In the genomic region with DNA sequence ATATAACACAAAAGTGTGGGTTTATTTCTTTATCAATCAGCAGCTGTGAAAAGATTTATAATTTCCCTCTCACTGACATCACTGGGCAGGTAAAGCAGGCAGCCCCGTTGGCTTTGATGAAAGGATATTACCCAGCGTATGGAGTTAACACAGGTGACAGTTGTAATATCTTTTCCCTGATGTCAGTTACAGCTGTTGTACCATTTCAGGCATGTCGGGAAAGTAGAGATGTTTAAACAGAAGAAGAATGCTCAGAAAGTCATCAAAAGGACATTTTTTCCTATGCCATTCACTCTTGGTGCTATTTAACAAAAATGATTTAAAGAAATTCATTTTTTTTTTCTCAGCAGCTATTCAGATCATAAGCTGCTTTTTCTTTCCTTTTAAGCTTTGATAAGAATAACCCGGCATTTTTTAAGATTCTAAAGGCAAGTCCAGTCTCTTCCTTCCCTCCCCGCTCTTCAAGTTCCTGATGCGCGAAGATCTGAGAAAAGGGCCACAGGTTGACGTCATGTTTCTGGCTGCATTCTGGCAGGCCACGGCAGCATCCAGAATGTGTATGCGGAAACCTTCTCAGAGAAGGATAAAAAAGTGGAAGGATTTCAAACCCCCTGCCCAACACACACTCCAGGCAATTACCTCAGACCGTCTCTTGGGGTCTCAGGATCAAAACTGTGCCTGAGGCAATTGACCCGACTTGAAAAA, we compare ENCODE assay signal across 28 cellular contexts. TPM values are rescaled to one million over a fixed set of nuclear protein-coding genes. Genes with fewer than 3 reads are reported as not detected.
A peak's percentile ranks its signal among the peaks of the same experiment; 100 is the strongest.
DNase-seq lines count a peak whose midpoint lies in the region; ATAC-seq and TF ChIP-seq lines count a peak whose summit lies in the region.
"Had no signal": no experiment of that assay in that cellular context is flagged by ENCODE, and none has a peak within 500 bp of the region (broad histone marks: within the 10 kb centered on the region; RNA-seq: fewer than 3 reads in every experiment).

No MANE protein-coding gene starts in this region.

- no peak overlapping the region for H3K27ac Mint-ChIP-seq in MCF 10A (ENCODE audit: low read depth, unreplicated experiment)
- H3K27ac Mint-ChIP-seq: activated B cell treated with CpG ODN at 0.5 μM for 24 hours; activated naive CD4-positive, alpha-beta T cell treated with anti-CD3 and anti-CD28 coated beads, Interleukin-2, amount 50 U/mL, for 72 hours had no signal

- H3K36me3 ChIP-seq in breast epithelium, result no peaks in the 10 kb centered on the region
- H3K36me3 ChIP-seq: BLaER1, colonic mucosa, lower lobe of right lung, upper lobe of right lung had no signal

- no peaks in the 10 kb centered on the region for H3K27me3 Mint-ChIP-seq in MCF 10A (ENCODE audit: insufficient read depth, unreplicated experiment)
- H3K27me3 Mint-ChIP-seq: activated B cell treated with CpG ODN at 0.5 μM for 24 hours; activated T-helper 17 cell treated with anti-CD3 and anti-CD28 coated beads, Interleukin-2, amount 50 U/mL, for 72 hours had no signal

- no peak for TF ChIP-seq POLR2A in breast epithelium (IDR thresholded peaks at IDR 0.05)

- POLR2A ChIA-PET in MCF 10A (lab: Yijun Ruan, JAX), result no interaction called here

- peaks cover 21% of the 10 kb centered on the region for H3K4me1 Mint-ChIP-seq in MCF 10A (ENCODE audit: insufficient read depth, unreplicated experiment)
- H3K4me1 Mint-ChIP-seq: activated B cell treated with CpG ODN at 0.5 μM for 24 hours had no signal

- peak overlapping the region; percentile 60 to 68 for H3K27ac ChIP-seq in breast epithelium
- H3K27ac ChIP-seq: BLaER1, colonic mucosa, lower lobe of right lung, upper lobe of right lung had no signal

- H3K4me1 ChIP-seq in breast epithelium, result no peaks in the 10 kb centered on the region
- H3K4me1 ChIP-seq: colonic mucosa, lower lobe of right lung, psoas muscle, upper lobe of right lung had no signal

- CTCF ChIA-PET in MCF 10A (lab: Yijun Ruan, JAX), result interaction anchor here (0.6 to 0.9 kb wide), 2 partner anchors 19 to 25 kb away, joined by 3 read pairs; no protein-coding TSS in a partner anchor

- no TSS peak for BruUV-seq in MCF 10A (replicated peaks; lab: Mats Ljungman, UMichigan)

- H3K4me3 ChIP-seq in breast epithelium (peak overlapping the region in 1 of 3 donors; percentile 35), cardiac fibroblast (replicated peaks in 1 of 2; ENCODE audit: low read depth in 2 of 2, low read length in 2 of 2) (no peak overlapping the region)
- H3K4me3 ChIP-seq: A549, BLaER1, colonic mucosa, lower lobe of right lung, psoas muscle, upper lobe of right lung had no signal

- TF ChIP-seq CTCF in breast epithelium (IDR thresholded peaks at IDR 0.05) (no peak), MCF 10A (IDR thresholded peaks at IDR 0.05; ENCODE audit: unreplicated experiment) (no peak), cardiac fibroblast (IDR thresholded peaks at IDR 0.05; ENCODE audit: low read depth, low read length) (no peak)

- DNase-seq in breast epithelium (ENCODE audit: low spot score in 2 of 2) (no peak), MCF 10A (ENCODE audit: unreplicated experiment) (no peak), cardiac fibroblast (ENCODE audit: low read depth in 2 of 2) (peak; percentile 49 to 53), iris pigment epithelial cell (ENCODE audit: low read depth) (peak; percentile 29), medulla oblongata (ENCODE audit: extremely low spot score) (no peak), hepatic stellate cell (ENCODE audit: low spot score) (no peak), DMS153 treated with DMSO at 0.1 percent for 48 hours (lab: John Stamatoyannopoulos, UW; ENCODE audit: unreplicated experiment) (no peak)
- DNase-seq: activated B cell treated with CpG ODN at 0.5 μM for 24 hours; activated CD4-positive, alpha-beta T cell treated with anti-CD3 and anti-CD28 coated beads, Interleukin-2, amount 50 U/mL, for 48 hours; activated CD8-positive, alpha-beta memory T cell treated with anti-CD3 and anti-CD28 coated beads, Interleukin-2, amount 50 U/mL, for 48 hours; colonic mucosa; DMS79 treated with DMSO at 0.1 percent for 48 hours; effector memory CD4-positive, alpha-beta T cell; glutamatergic neuron; KG1; kidney glomerular epithelial cell; lower lobe of right lung; NCI-H187 treated with DMSO at 0.1 percent for 48 hours; NCI-H526 treated with DMSO at 0.1 percent for 48 hours; psoas muscle; Right ventricle myocardium superior; small intestine; upper lobe of right lung had no signal

- no peaks in the 10 kb centered on the region for H3K36me3 Mint-ChIP-seq in MCF 10A (ENCODE audit: insufficient read depth, unreplicated experiment)

- H3K9me3 ChIP-seq in breast epithelium, result peaks cover 9 to 16% of the 10 kb centered on the region in 2 donors
- H3K9me3 ChIP-seq: colonic mucosa had no signal

- intact Hi-C loops in breast epithelium (cut with DNase I; ENCODE audit: low total_unique reads), result no loop called here
- intact Hi-C loops in MCF 10A (cut with micrococcal nuclease), result no loop called here

- H3K4me3 Mint-ChIP-seq in MCF 10A (ENCODE audit: unreplicated experiment), result no peak overlapping the region
- H3K4me3 Mint-ChIP-seq: activated B cell treated with CpG ODN at 0.5 μM for 24 hours had no signal

- no peak for ATAC-seq in GM21786 (IDR thresholded peaks at IDR 0.05; ENCODE audit: unreplicated experiment)
- ATAC-seq: activated naive CD4-positive, alpha-beta T cell treated with anti-CD3 and anti-CD28 coated beads, Interleukin-2, amount 50 U/mL, for 72 hours; lower lobe of right lung; upper lobe of right lung had no signal

- no peaks in the 10 kb centered on the region for H3K27me3 ChIP-seq in breast epithelium
- H3K27me3 ChIP-seq: BLaER1, colonic mucosa, upper lobe of right lung had no signal

- peaks cover 15% of the 10 kb centered on the region for H3K9me3 Mint-ChIP-seq in MCF 10A (ENCODE audit: unreplicated experiment)

RNA-seq across cellular contexts. Expression of a gene that starts 32.4 kb away (rescaled TPM):
- total RNA-seq in breast epithelium (10 to 100 TPM in 2 of 3 donors, 1 to 10 TPM in 1; 8.6 to 16.4 (median 13.9) TPM), MCF 10A (2022) (2.2 and 3.1 TPM in 2 replicates)

Comparison
In these comparisons a context has a peak if more than half of its experiments do, and no peak if none do; other contexts are left out.
1. DNase-seq: peak in cardiac fibroblast (2 of 2) and iris pigment epithelial cell (single experiment); none in breast epithelium (0 of 2), MCF 10A (single experiment), medulla oblongata (single experiment), hepatic stellate cell (single experiment) and DMS153 treated with DMSO at 0.1 percent for 48 hours (single experiment).